ENCODE assay signal across 9 cellular contexts in genomic region chr10:132407846-132408278, GRCh38. TPM values are rescaled to one million over a fixed set of nuclear protein-coding genes. Genes with fewer than 3 reads are reported as not detected.
A peak's percentile ranks its signal among the peaks of the same experiment; 100 is the strongest.
DNase-seq lines count a peak whose midpoint lies in the region; TF ChIP-seq lines count a peak whose summit lies in the region.
"Had no signal": no experiment of that assay in that cellular context is flagged by ENCODE, and none has a peak within 500 bp of the region (broad histone marks: within the 10 kb centered on the region; RNA-seq: fewer than 3 reads in every experiment).

No MANE protein-coding gene starts in this region.

- H3K4me2 ChIP-seq in trophoblast cell (ENCODE audit: low read length): peak overlapping the region; percentile 57

- H3K79me1 ChIP-seq in trophoblast cell (ENCODE audit: low read length): peaks cover 83% of the 10 kb centered on the region

- H3K4me1 ChIP-seq in cardiac muscle cell (ENCODE audit: low read depth): peaks cover 27% of the 10 kb centered on the region
- H3K4me1 ChIP-seq in trophoblast cell (ENCODE audit: control insufficient read depth in 1 of 2, insufficient read depth in 2 of 2, low read length in 2 of 2): peaks cover 84 to 90% of the 10 kb centered on the region in 2 experiments

- peak overlapping the region; percentile 93 for H2AK5ac ChIP-seq in trophoblast cell (ENCODE audit: low read length)

- H3K4me3 Mint-ChIP-seq in activated CD4-positive, alpha-beta memory T cell treated with anti-CD3 and anti-CD28 coated beads, Interleukin-2, amount 10 ng/mL, durations not matched to agents 7 days and 5 days: no peak overlapping the region

- CTCF ChIA-PET in RWPE1 (lab: Yijun Ruan, JAX): interaction anchor here (1.1 to 1.8 kb wide), 2 partner anchors 39 to 55 kb away, joined by 3 to 5 read pairs; no protein-coding TSS in a partner anchor
- CTCF ChIA-PET in activated CD4-positive, alpha-beta memory T cell treated with anti-CD3 and anti-CD28 coated beads, Interleukin-2, amount 10 ng/mL, durations not matched to agents 7 days and 5 days (lab: Charles Lee): no interaction called here

- peak; percentile 60 for DNase-seq in DMS79 treated with DMSO at 0.1 percent for 48 hours (lab: John Stamatoyannopoulos, UW)
- DNase-seq in RWPE1 (ENCODE audit: low spot score): peak; percentile 88
- peak in 1 of 2 donors; percentile 37 for DNase-seq in cardiac muscle cell (ENCODE audit: low read depth in 1 of 2, low spot score in 1 of 2)
- DNase-seq in trophoblast cell: peak; percentile 83 to 87
- DNase-seq in NCI-H2227 (lab: John Stamatoyannopoulos, UW; ENCODE audit: unreplicated experiment): no peak
- no peak for DNase-seq in activated CD4-positive, alpha-beta memory T cell treated with anti-CD3 and anti-CD28 coated beads, Interleukin-2, amount 10 ng/mL, durations not matched to agents 7 days and 5 days
- no peak for DNase-seq in amniotic stem cell (lab: John Stamatoyannopoulos, UW)
- DNase-seq in NCI-H1092 treated with DMSO at 0.1 percent for 48 hours (lab: John Stamatoyannopoulos, UW): no peak

- H3K36me3 ChIP-seq in cardiac muscle cell (peaks cover 10% of the 10 kb centered on the region), trophoblast cell (ENCODE audit: control insufficient read depth in 1 of 2, insufficient read depth in 2 of 2, low read length in 2 of 2) (peaks cover 40 to 47% of the 10 kb centered on the region in 2 experiments)

- POLR2A ChIA-PET in RWPE1 (lab: Yijun Ruan, JAX; ENCODE audit: low non-redundant PET): interaction anchor here (1.1 kb wide), 1 partner anchor 9 kb away, joined by 4 read pairs; no protein-coding TSS in a partner anchor
- POLR2A ChIA-PET in activated CD4-positive, alpha-beta memory T cell treated with anti-CD3 and anti-CD28 coated beads, Interleukin-2, amount 10 ng/mL, durations not matched to agents 7 days and 5 days (lab: Charles Lee): no interaction called here

- H3K4me3 ChIP-seq in cardiac muscle cell (no peak overlapping the region), trophoblast cell (ENCODE audit: low read depth, low read length) (no peak overlapping the region)

- H3K9me3 ChIP-seq in cardiac muscle cell (ENCODE audit: low read depth) (no peaks in the 10 kb centered on the region), trophoblast cell (ENCODE audit: insufficient read depth, low read depth, low read length) (no peaks in the 10 kb centered on the region)

- no peak overlapping the region for H3K27ac Mint-ChIP-seq in activated CD4-positive, alpha-beta memory T cell treated with anti-CD3 and anti-CD28 coated beads, Interleukin-2, amount 10 ng/mL, durations not matched to agents 7 days and 5 days

- TF ChIP-seq CTCF in RWPE1 (conservative IDR thresholded peaks at IDR 0.05; ENCODE audit: low read depth): no peak
- no peak for TF ChIP-seq CTCF in cardiac muscle cell (IDR thresholded peaks at IDR 0.05; ENCODE audit: low read depth, low read length)

- no peaks in the 10 kb centered on the region for H3K27me3 Mint-ChIP-seq in activated CD4-positive, alpha-beta memory T cell treated with anti-CD3 and anti-CD28 coated beads, Interleukin-2, amount 10 ng/mL, durations not matched to agents 7 days and 5 days

- H3K4me1 Mint-ChIP-seq in activated CD4-positive, alpha-beta memory T cell treated with anti-CD3 and anti-CD28 coated beads, Interleukin-2, amount 10 ng/mL, durations not matched to agents 7 days and 5 days: peaks cover 7% of the 10 kb centered on the region

- H3K36me3 Mint-ChIP-seq in activated CD4-positive, alpha-beta memory T cell treated with anti-CD3 and anti-CD28 coated beads, Interleukin-2, amount 10 ng/mL, durations not matched to agents 7 days and 5 days (ENCODE audit: low read depth): no peaks in the 10 kb centered on the region
- H3K36me3 Mint-ChIP-seq: activated naive CD4-positive, alpha-beta T cell treated with anti-CD3 and anti-CD28 coated beads, Interleukin-2, amount 50 U/mL, for 72 hours had no signal

- peak overlapping the region; percentile 50 for H3K27ac ChIP-seq in RWPE1
- peak overlapping the region; percentile 27 for H3K27ac ChIP-seq in cardiac muscle cell
- peak overlapping the region; percentile 98 for H3K27ac ChIP-seq in trophoblast cell (ENCODE audit: low read depth, low read length)

- H3K14ac ChIP-seq in trophoblast cell (ENCODE audit: low read length): peak overlapping the region; percentile 99

- H3K9ac ChIP-seq in trophoblast cell (ENCODE audit: low read length): peak overlapping the region; percentile 14

- peak overlapping the region; percentile 98 for H3K18ac ChIP-seq in trophoblast cell (ENCODE audit: low read length)

- H4K91ac ChIP-seq in trophoblast cell (ENCODE audit: low read depth, low read length): peak overlapping the region; percentile 100

- H3K79me2 ChIP-seq in trophoblast cell (ENCODE audit: control insufficient read depth, insufficient read depth, low read length, poor library complexity): peaks cover 74% of the 10 kb centered on the region

- peak overlapping the region; percentile 92 for H2BK12ac ChIP-seq in trophoblast cell (ENCODE audit: low read length)

- no peaks in the 10 kb centered on the region for H3K9me3 Mint-ChIP-seq in activated CD4-positive, alpha-beta memory T cell treated with anti-CD3 and anti-CD28 coated beads, Interleukin-2, amount 10 ng/mL, durations not matched to agents 7 days and 5 days
- H3K9me3 Mint-ChIP-seq: activated naive CD4-positive, alpha-beta T cell treated with anti-CD3 and anti-CD28 coated beads, Interleukin-2, amount 50 U/mL, for 72 hours had no signal

- no peaks in the 10 kb centered on the region for H3K27me3 ChIP-seq in cardiac muscle cell
- H3K27me3 ChIP-seq in trophoblast cell (ENCODE audit: insufficient read depth, low read length): no peaks in the 10 kb centered on the region

- peak overlapping the region; percentile 56 for H2AFZ ChIP-seq in trophoblast cell (ENCODE audit: insufficient read depth, low read length, poor library complexity)

- H2BK5ac ChIP-seq in trophoblast cell (ENCODE audit: low read depth, low read length, poor library complexity): peak overlapping the region; percentile 94

- peak overlapping the region; percentile 91 for H4K12ac ChIP-seq in trophoblast cell (ENCODE audit: low read depth, low read length)

- WGBS in trophoblast cell (ENCODE audit: extremely low coverage, insufficient coverage, insufficient read length): no CpG with 5 or more reads among the region's 17 CpGs

- H3K23ac ChIP-seq in trophoblast cell (ENCODE audit: low read length): no peak overlapping the region

- H4K8ac ChIP-seq in trophoblast cell (ENCODE audit: low read depth, low read length): peak overlapping the region; percentile 82

- H3K4ac ChIP-seq in trophoblast cell (ENCODE audit: low read depth, low read length): peak overlapping the region; percentile 97

- H2BK120ac ChIP-seq in trophoblast cell (ENCODE audit: insufficient read depth, low read length, poor library complexity): peak overlapping the region; percentile 100

RNA-seq across cellular contexts. Expression of gene PWWP2B, which starts 10.9 kb away (rescaled TPM):
- 28.3 and 35.7 TPM in 2 replicates for total RNA-seq in cardiac muscle cell
- polyA plus RNA-seq in cardiac muscle cell: 11.7 and 11.8 TPM in 2 replicates
- 57.0 and 60.9 TPM in 2 replicates for polyA plus RNA-seq in trophoblast cell (2013)
- 1 to 10 TPM; 5.5 to 6.3 TPM for total RNA-seq in activated CD4-positive, alpha-beta memory T cell treated with anti-CD3 and anti-CD28 coated beads, Interleukin-2, amount 10 ng/mL, durations not matched to agents 7 days and 5 days

Comparison
In these comparisons a context has a peak if more than half of its experiments do, and no peak if none do; other contexts are left out.
1. DNase-seq: peak in DMS79 treated with DMSO at 0.1 percent for 48 hours (single experiment), RWPE1 (single experiment) and trophoblast cell (2 of 2); none in NCI-H2227 (single experiment), activated CD4-positive, alpha-beta memory T cell treated with anti-CD3 and anti-CD28 coated beads, Interleukin-2, amount 10 ng/mL, durations not matched to agents 7 days and 5 days (single experiment), amniotic stem cell (single experiment) and NCI-H1092 treated with DMSO at 0.1 percent for 48 hours (single experiment).
2. H3K27ac ChIP-seq: peak in every context shown above with its lines; median percentile 98 in trophoblast cell; 50 in RWPE1; 27 in cardiac muscle cell.